ENCODE assay signal across 7 cellular contexts in the genomic region with DNA sequence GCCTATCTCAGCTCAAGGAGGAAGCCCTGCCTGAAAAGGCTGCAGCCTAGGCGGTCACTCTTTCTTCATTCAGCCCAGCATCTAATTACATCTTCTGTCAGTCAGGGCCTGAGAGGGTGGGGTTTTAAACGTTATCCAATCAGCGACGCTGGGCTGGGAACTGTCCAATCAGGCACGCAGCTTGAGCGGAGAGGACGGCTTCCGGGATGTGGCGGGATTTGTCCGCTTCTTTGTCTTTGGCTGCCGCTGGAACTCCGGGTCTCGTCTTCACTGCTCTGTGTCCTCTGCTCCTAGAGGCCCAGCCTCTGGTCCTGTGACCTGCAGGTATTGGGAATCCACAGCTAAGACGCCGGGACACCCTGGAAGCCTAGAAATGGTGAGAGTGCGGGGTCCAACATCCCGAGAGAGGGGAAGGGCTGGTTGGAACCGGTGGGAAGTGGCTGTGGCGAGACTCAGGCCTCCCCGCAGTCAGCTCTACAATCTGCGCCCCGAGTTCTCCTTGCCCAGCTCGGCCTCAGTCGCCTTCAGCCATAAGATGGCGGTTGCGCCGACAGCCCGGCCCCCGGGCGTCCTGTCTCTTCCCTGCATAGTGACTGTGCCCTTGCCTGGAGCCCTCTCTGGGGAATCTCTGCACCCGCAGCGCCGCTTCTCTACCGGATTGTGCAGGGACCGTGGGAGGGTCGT. TPM values are rescaled to one million over a fixed set of nuclear protein-coding genes. Genes with fewer than 3 reads are reported as not detected.
DNase-seq lines count a peak whose midpoint lies in the region; ATAC-seq, FAIRE-seq and TF ChIP-seq lines count a peak whose summit lies in the region.

A gene (plus strand): TSS at position 233 of the 684 bp plus-strand sequence. CDS start 141 bp downstream, at position 374.

- FAIRE-seq in bronchial epithelial cell (lab: Jason Lieb, UNC) (no peak), small intestine (lab: Jason Lieb, UNC) (no peak)

- DNase-seq in NCI-H2107 (lab: John Stamatoyannopoulos, UW) (peak; percentile 82), WERI-Rb-1 (peak; percentile 96), bronchial epithelial cell (ENCODE audit: low read depth) (peak; percentile 90), iPS-NIHi7 (ENCODE audit: extremely low spot score) (peak; percentile 95), small intestine (peak; percentile 94)

- H3K36me3 ChIP-seq in WERI-Rb-1: peaks cover 42% of the 10 kb centered on the region
- H3K36me3 ChIP-seq in bronchial epithelial cell (ENCODE audit: control insufficient read depth, insufficient read depth, low read length): no peaks in the 10 kb centered on the region
- peaks cover 0 to 2% of the 10 kb centered on the region in 2 donors for H3K36me3 ChIP-seq in small intestine (ENCODE audit: control insufficient read depth in 2 of 2, insufficient read depth in 2 of 2, low read length in 2 of 2)

- no peaks in the 10 kb centered on the region for H3K4me1 ChIP-seq in small intestine (ENCODE audit: control insufficient read depth in 2 of 2, insufficient read depth in 1 of 2, low read depth in 1 of 2, low read length in 1 of 2)

- WGBS in small intestine, 3 donors: 0 to 1% (median 1%) methylated on average over 35 to 36 of the region's 36 CpGs

- H3K4me3 ChIP-seq in WERI-Rb-1 (ENCODE audit: low read depth, low read length): peak within 1 kb of the TSS; percentile 89
- peak within 1 kb of the TSS; percentile 60 for H3K4me3 ChIP-seq in bronchial epithelial cell (ENCODE audit: low read depth, low read length)
- peak within 1 kb of the TSS; percentile 69 to 72 for H3K4me3 ChIP-seq in small intestine (ENCODE audit: low read depth in 1 of 2, low read length in 2 of 2)

- H3K27me3 ChIP-seq in WERI-Rb-1 (ENCODE audit: insufficient read depth, low read depth, severe bottlenecking) (no peaks in the 10 kb centered on the region), bronchial epithelial cell (ENCODE audit: control insufficient read depth, insufficient read depth, low read length) (no peaks in the 10 kb centered on the region), small intestine (ENCODE audit: control insufficient read depth in 2 of 2, insufficient read depth in 2 of 2, low read length in 2 of 2) (no peaks in the 10 kb centered on the region)

- H3K27ac ChIP-seq in WERI-Rb-1 (peak within 1 kb of the TSS; percentile 94), small intestine (ENCODE audit: low read depth in 1 of 2, low read length in 1 of 2) (peak within 1 kb of the TSS; percentile 21 to 94)

- no peaks in the 10 kb centered on the region for H3K9me3 ChIP-seq in WERI-Rb-1 (ENCODE audit: severe bottlenecking)
- H3K9me3 ChIP-seq in small intestine (ENCODE audit: control insufficient read depth, low read depth): no peaks in the 10 kb centered on the region

- no peak for TF ChIP-seq CTCF in WERI-Rb-1 (IDR thresholded peaks at IDR 0.05; ENCODE audit: low read depth, low read length)
- peak; percentile 3 for TF ChIP-seq CTCF in bronchial epithelial cell (IDR thresholded peaks at IDR 0.05; ENCODE audit: insufficient read depth, low read length, severe bottlenecking)

- peak; percentile 95 for ATAC-seq in GM18517 (IDR thresholded peaks at IDR 0.05; ENCODE audit: unreplicated experiment)
- peak; percentile 97 for ATAC-seq in HG03025 (IDR thresholded peaks at IDR 0.05; ENCODE audit: low FRiP score, unreplicated experiment)

RNA-seq across cellular contexts. Expression of the gene that starts here (rescaled TPM):
- 1.8 and 2.3 TPM in 2 replicates for total RNA-seq in bronchial epithelial cell
- polyA plus RNA-seq in small intestine: 1 to 10 TPM in 2 of 3 donors, under 1 TPM in 1; 0.67 to 4.3 (median 1.9) TPM

Comparison
In these comparisons a context has a peak if more than half of its experiments do, and no peak if none do; other contexts are left out.
1. Peak in every context shown above with its lines: DNase-seq, ATAC-seq, H3K4me3 ChIP-seq and H3K27ac ChIP-seq.